In genomic region chr19:32658075-32658474, GRCh38 we compare ENCODE assay signal across 5 cellular contexts.
"Had no signal": no experiment of that assay in that cellular context is flagged by ENCODE, and none has a peak within 500 bp of the region (broad histone marks: within the 10 kb centered on the region; RNA-seq: fewer than 3 reads in every experiment).

No MANE protein-coding gene starts in this region.

- ATAC-seq: K562 had no signal

- H3K4me3 ChIP-seq: GM23248, K562 had no signal

- DNase-seq: GM23248, H9, HCEC 1CT, IMR-90 had no signal

- H3K27ac ChIP-seq: GM23248 had no signal

- H3K9me3 Mint-ChIP-seq: H9 had no signal

- H2AFZ ChIP-seq: GM23248 had no signal

- H3K4me3 Mint-ChIP-seq: H9 had no signal
